In the genomic region with DNA sequence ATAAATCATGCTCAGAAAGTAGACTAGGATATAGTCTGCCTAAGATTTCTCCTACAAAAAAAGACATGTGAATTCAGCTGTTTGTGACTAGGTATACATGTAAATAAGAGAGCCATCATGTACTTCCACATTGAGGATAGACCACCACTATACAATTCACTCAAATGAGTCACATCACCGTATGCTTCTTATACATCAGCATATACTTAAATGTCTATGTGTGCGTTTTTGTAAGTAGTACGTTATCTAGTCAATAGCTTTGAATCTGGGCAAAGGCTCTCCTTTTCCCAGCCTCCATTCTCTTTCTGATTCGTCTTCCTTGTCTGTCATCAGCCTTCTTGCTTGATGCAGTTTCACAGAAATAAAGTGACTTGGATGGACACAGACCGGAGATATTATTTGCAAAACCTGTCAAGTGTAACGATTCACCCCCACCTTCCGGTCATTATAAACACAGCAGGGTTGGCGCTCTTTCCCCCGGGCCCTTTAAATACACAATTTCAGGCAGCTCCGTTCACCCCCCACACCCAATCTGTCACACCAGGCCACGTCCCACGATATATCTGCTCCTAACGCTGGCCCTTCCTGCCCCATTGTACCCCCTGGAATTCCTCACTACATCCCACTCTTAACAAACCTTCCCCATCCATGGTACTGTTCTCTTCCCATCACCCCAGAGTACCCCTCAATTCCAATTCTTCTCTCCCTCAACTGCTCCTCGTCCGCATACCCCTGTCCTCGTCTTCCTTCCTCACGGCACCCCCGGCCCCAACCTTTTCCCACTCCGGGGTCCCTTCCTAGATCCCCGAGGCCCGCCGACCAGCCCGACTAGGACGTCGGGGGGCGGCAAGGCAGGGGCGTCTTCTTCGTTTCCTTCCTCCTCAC, we compare ENCODE assay signal across 8 cellular contexts. TPM values are rescaled to one million over a fixed set of nuclear protein-coding genes. Genes with fewer than 3 reads are reported as not detected.
DNase-seq lines count a peak whose midpoint lies in the region; ATAC-seq and TF ChIP-seq lines count a peak whose summit lies in the region.

No MANE protein-coding gene starts in this region.

- H3K4me3 Mint-ChIP-seq in HFFc6 (peak overlapping the region; percentile 94), chondrocyte (ENCODE audit: unreplicated experiment) (peak overlapping the region; percentile 99)

- no peak for ATAC-seq in HG03139 (IDR thresholded peaks at IDR 0.05; ENCODE audit: unreplicated experiment)

- H3K36me3 ChIP-seq in ES-I3 (ENCODE audit: insufficient read depth, low read length) (peaks cover 2% of the 10 kb centered on the region), WERI-Rb-1 (peaks cover 15% of the 10 kb centered on the region)

- peak overlapping the region; percentile 91 for H3K9ac ChIP-seq in ES-I3 (ENCODE audit: low read depth, low read length)

- no peaks in the 10 kb centered on the region for H3K27me3 ChIP-seq in WERI-Rb-1 (ENCODE audit: insufficient read depth, low read depth, severe bottlenecking)

- peak overlapping the region; percentile 96 for H3K4me3 ChIP-seq in WERI-Rb-1 (ENCODE audit: low read depth, low read length)

- H3K9me3 ChIP-seq in ES-I3 (ENCODE audit: control insufficient read depth, insufficient read depth, low read length) (no peaks in the 10 kb centered on the region), WERI-Rb-1 (ENCODE audit: severe bottlenecking) (no peaks in the 10 kb centered on the region)

- peaks cover 27% of the 10 kb centered on the region for H3K4me1 ChIP-seq in ES-I3 (ENCODE audit: insufficient read depth, low read length)

- H3K4me1 Mint-ChIP-seq in HFFc6 (ENCODE audit: low read depth) (peaks cover 62% of the 10 kb centered on the region), chondrocyte (ENCODE audit: low read depth) (peaks cover 39% of the 10 kb centered on the region)

- H3K27ac Mint-ChIP-seq in HFFc6, result peak overlapping the region; percentile 100
- peak overlapping the region; percentile 99 for H3K27ac Mint-ChIP-seq in chondrocyte (ENCODE audit: unreplicated experiment)

- H3K9me3 Mint-ChIP-seq in HFFc6 (no peaks in the 10 kb centered on the region), chondrocyte (ENCODE audit: low read depth) (no peaks in the 10 kb centered on the region)

- H3K36me3 Mint-ChIP-seq in HFFc6 (ENCODE audit: low read depth) (peaks cover 7% of the 10 kb centered on the region), chondrocyte (ENCODE audit: low read depth) (peaks cover 4% of the 10 kb centered on the region)

- no peak for DNase-seq in HFFc6
- peak; percentile 29 for DNase-seq in NCI-H1694 treated with DMSO at 0.1 percent for 48 hours (lab: John Stamatoyannopoulos, UW)
- peak; percentile 62 for DNase-seq in WERI-Rb-1
- no peak for DNase-seq in chondrocyte (ENCODE audit: low spot score)
- DNase-seq in left kidney (ENCODE audit: low read depth, low spot score), result peak; percentile 73
- DNase-seq in stimulated activated CD4-positive, alpha-beta T cell treated with anti-CD3 and anti-CD28 coated beads, Interleukin-4, amount 100 ng/mL, for 4 hours, result peak; percentile 11 to 29

- TF ChIP-seq CTCF in HFFc6 (IDR thresholded peaks at IDR 0.05), result peak; percentile 45
- peak; percentile 27; the same call in 1 of the 2 replicates for TF ChIP-seq CTCF in WERI-Rb-1 (IDR thresholded peaks at IDR 0.05; ENCODE audit: low read depth, low read length)
- peak; percentile 61 for TF ChIP-seq CTCF in chondrocyte (IDR thresholded peaks at IDR 0.05)

- H3K27me3 Mint-ChIP-seq in HFFc6 (ENCODE audit: insufficient read depth), result no peaks in the 10 kb centered on the region; the same call in 1 of the 2 replicates
- no peaks in the 10 kb centered on the region for H3K27me3 Mint-ChIP-seq in chondrocyte (ENCODE audit: low read depth)

- H3K27ac ChIP-seq in WERI-Rb-1, result peak overlapping the region; percentile 96

RNA-seq across cellular contexts. Expression of gene VAMP4, which starts 0.6 kb away (rescaled TPM):
- 10 to 100 TPM; 12.8 to 14.7 (median 13.4) TPM for total RNA-seq in HFFc6 (2021; fragmentation: NEBNext Ultra II Directional; extraction: Animal tissue kit (Norgen Biotek cat#: 25700))
- total RNA-seq in chondrocyte, result 14.8 to 17.7 TPM (median 16.7 TPM) in 3 replicates

RNA-seq across cellular contexts. Expression of gene METTL13, which starts 40.2 kb away (rescaled TPM):
- total RNA-seq in HFFc6 (2021; fragmentation: NEBNext Ultra II Directional; extraction: Animal tissue kit (Norgen Biotek cat#: 25700)), result 10 to 100 TPM; 23.4 to 31.5 (median 25.4) TPM
- 17.2 to 21.7 TPM (median 21.4 TPM) in 3 replicates for total RNA-seq in chondrocyte

Comparison
In these comparisons a context has a peak if more than half of its experiments do, and no peak if none do; other contexts are left out.
1. DNase-seq: peak in NCI-H1694 treated with DMSO at 0.1 percent for 48 hours (single experiment), WERI-Rb-1 (single experiment), left kidney (single experiment) and stimulated activated CD4-positive, alpha-beta T cell treated with anti-CD3 and anti-CD28 coated beads, Interleukin-4, amount 100 ng/mL, for 4 hours (2 of 2); none in HFFc6 (single experiment) and chondrocyte (single experiment).
2. Peak in every context shown above with its lines, with median percentiles within 50 percentile points of each other: CTCF ChIP-seq.